Comparison of ENCODE assay signal across 11 cellular contexts in genomic region chr1:5286244-5286643, GRCh38.
A peak's percentile ranks its signal among the peaks of the same experiment; 100 is the strongest.
DNase-seq lines count a peak whose midpoint lies in the region; ATAC-seq, FAIRE-seq and TF ChIP-seq lines count a peak whose summit lies in the region.
"Had no signal": no experiment of that assay in that cellular context is flagged by ENCODE, and none has a peak within 500 bp of the region (broad histone marks: within the 10 kb centered on the region; RNA-seq: fewer than 3 reads in every experiment).

No MANE protein-coding gene starts in this region.

- ATAC-seq in HG03521 (IDR thresholded peaks at IDR 0.05; ENCODE audit: unreplicated experiment) = no peak

- DNase-seq in COLO668 (lab: John Stamatoyannopoulos, UW; ENCODE audit: unreplicated experiment) = peak; percentile 62
- DNase-seq in NAMALWA (ENCODE audit: low spot score) = peak; percentile 35
- DNase-seq in activated T-cell treated with anti-CD3 and anti-CD28 coated beads for 1 hour (ENCODE audit: low read depth) = peak; percentile 41
- peak; percentile 17 for DNase-seq in putamen (ENCODE audit: low spot score)
- no peak for DNase-seq in osteocyte (ENCODE audit: extremely low spot score, unreplicated experiment)
- DNase-seq in H4 (ENCODE audit: low spot score) = no peak
- no peak for DNase-seq in RCC 7860 (ENCODE audit: low spot score)
- DNase-seq: HFFc6, hippocampal formation, SW 1271 had no signal

- H3K9me3 Mint-ChIP-seq in osteocyte (ENCODE audit: unreplicated experiment) = peaks cover 45% of the 10 kb centered on the region

- H3K4me3 Mint-ChIP-seq in osteocyte (ENCODE audit: unreplicated experiment) = no peak overlapping the region
- H3K4me3 Mint-ChIP-seq: HFFc6 had no signal

- no peak for FAIRE-seq in RCC 7860 (lab: Jason Lieb, UNC)

- no peaks in the 10 kb centered on the region for H3K4me1 Mint-ChIP-seq in osteocyte (ENCODE audit: unreplicated experiment)

- H3K27me3 Mint-ChIP-seq in osteocyte (ENCODE audit: unreplicated experiment) = no peaks in the 10 kb centered on the region

- no peaks in the 10 kb centered on the region for H3K36me3 Mint-ChIP-seq in osteocyte (ENCODE audit: unreplicated experiment)

- TF ChIP-seq CTCF in osteocyte (IDR thresholded peaks at IDR 0.05) = no peak

- no peak overlapping the region for H3K27ac Mint-ChIP-seq in osteocyte (ENCODE audit: unreplicated experiment)
- H3K27ac Mint-ChIP-seq: HFFc6 had no signal

Comparison
In these comparisons a context has a peak if more than half of its experiments do, and no peak if none do; other contexts are left out.
1. DNase-seq: peak in COLO668 (single experiment), NAMALWA (single experiment), activated T-cell treated with anti-CD3 and anti-CD28 coated beads for 1 hour (single experiment) and putamen (single experiment); none in osteocyte (single experiment), H4 (single experiment) and RCC 7860 (single experiment).